8 cellular contexts compared by ENCODE assay signal in the genomic region with DNA sequence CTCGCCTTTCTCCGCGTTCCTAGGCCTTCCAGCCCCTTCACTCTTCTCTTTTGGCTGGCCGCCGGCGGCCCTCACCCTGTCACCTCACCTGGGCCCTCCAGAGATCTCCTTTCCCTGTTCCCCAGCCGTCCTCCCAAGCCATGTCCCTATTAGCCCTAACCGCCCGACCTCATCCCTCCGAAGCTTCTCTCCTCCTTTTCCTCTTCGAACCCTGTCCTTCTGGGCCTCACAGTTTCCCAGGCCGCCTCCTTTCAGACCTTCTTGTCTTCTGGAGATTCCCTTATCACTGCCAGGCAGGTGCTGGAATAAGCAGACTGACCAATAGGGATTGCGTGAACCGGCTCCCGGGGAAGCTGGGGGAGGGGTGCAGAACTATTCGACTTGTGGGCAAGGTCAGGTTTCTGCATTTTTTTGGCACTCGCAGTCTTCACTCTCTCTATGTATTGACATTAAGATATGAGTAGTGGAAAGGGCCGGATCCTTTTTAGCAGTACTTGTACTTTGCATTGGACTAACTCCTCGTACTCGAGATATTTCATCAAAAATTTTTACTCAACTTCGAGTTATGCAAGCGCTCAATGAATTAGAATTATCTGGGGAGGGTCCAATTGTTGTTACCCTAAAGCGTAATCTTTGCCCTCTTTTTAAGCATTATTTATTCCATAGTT. TPM values are rescaled to one million over a fixed set of nuclear protein-coding genes. Genes with fewer than 3 reads are reported as not detected.
DNase-seq lines count a peak whose midpoint lies in the region; ATAC-seq lines count a peak whose summit lies in the region.

No MANE protein-coding gene starts in this region.

- H3K36me3 Mint-ChIP-seq in natural killer cell treated with Interleukin-12 subunit alpha and Interleukin-12 subunit beta and Interleukin-15 and Interleukin-18, amount 100 ng/mL, for 72 hours: no peaks in the 10 kb centered on the region

- H3K9me3 Mint-ChIP-seq in natural killer cell treated with Interleukin-12 subunit alpha and Interleukin-12 subunit beta and Interleukin-15 and Interleukin-18, amount 100 ng/mL, for 72 hours: no peaks in the 10 kb centered on the region

- DNase-seq in AML-193 (lab: John Stamatoyannopoulos, UW) (peak; percentile 43 to 45), NCI-H226 (peak; percentile 73), fibroblast of the conjunctiva (ENCODE audit: low read depth) (peak; percentile 43), midbrain (lab: John Stamatoyannopoulos, UW) (no peak), 8988T (no peak)
- peak; percentile 44 to 51 for DNase-seq in activated T-cell treated with anti-CD3 and anti-CD28 coated beads, Interleukin-2, amount 50 U/mL, for 48 hours
- DNase-seq in natural killer cell treated with Interleukin-12 subunit alpha and Interleukin-12 subunit beta and Interleukin-15 and Interleukin-18, amount 100 ng/mL, for 72 hours (ENCODE audit: low spot score): no peak

- peak; percentile 11 for ATAC-seq in GM21381 (IDR thresholded peaks at IDR 0.05; ENCODE audit: unreplicated experiment)
- peak in 1 of 2 donors; percentile 7 for ATAC-seq in natural killer cell treated with Interleukin-12 subunit alpha and Interleukin-12 subunit beta and Interleukin-15 and Interleukin-18, amount 100 ng/mL, for 72 hours

- H3K27ac Mint-ChIP-seq in natural killer cell treated with Interleukin-12 subunit alpha and Interleukin-12 subunit beta and Interleukin-15 and Interleukin-18, amount 100 ng/mL, for 72 hours: peak overlapping the region; percentile 87 to 98

- H3K4me3 Mint-ChIP-seq in natural killer cell treated with Interleukin-12 subunit alpha and Interleukin-12 subunit beta and Interleukin-15 and Interleukin-18, amount 100 ng/mL, for 72 hours: peak overlapping the region; percentile 100

- peaks cover 20 to 22% of the 10 kb centered on the region in 2 donors for H3K4me1 Mint-ChIP-seq in natural killer cell treated with Interleukin-12 subunit alpha and Interleukin-12 subunit beta and Interleukin-15 and Interleukin-18, amount 100 ng/mL, for 72 hours (ENCODE audit: low read depth in 2 of 2)

- no peaks in the 10 kb centered on the region for H3K27me3 Mint-ChIP-seq in natural killer cell treated with Interleukin-12 subunit alpha and Interleukin-12 subunit beta and Interleukin-15 and Interleukin-18, amount 100 ng/mL, for 72 hours

RNA-seq across cellular contexts. Expression of a gene that starts 0.7 kb away (rescaled TPM):
- 10 to 100 TPM; 25.2 to 27.1 TPM for total RNA-seq in natural killer cell treated with Interleukin-12 subunit alpha and Interleukin-12 subunit beta and Interleukin-15 and Interleukin-18, amount 100 ng/mL, for 72 hours

Comparison
In these comparisons a context has a peak if more than half of its experiments do, and no peak if none do; other contexts are left out.
1. DNase-seq: peak in AML-193 (2 of 2), NCI-H226 (single experiment), activated T-cell treated with anti-CD3 and anti-CD28 coated beads, Interleukin-2, amount 50 U/mL, for 48 hours (2 of 2) and fibroblast of the conjunctiva (single experiment); none in natural killer cell treated with Interleukin-12 subunit alpha and Interleukin-12 subunit beta and Interleukin-15 and Interleukin-18, amount 100 ng/mL, for 72 hours (single experiment), midbrain (single experiment) and 8988T (single experiment).